25 cellular contexts compared by ENCODE assay signal in genomic region chr12:115584156-115584555, GRCh38.
DNase-seq lines count a peak whose midpoint lies in the region; ATAC-seq, FAIRE-seq and TF ChIP-seq lines count a peak whose summit lies in the region.
"Had no signal": no experiment of that assay in that cellular context is flagged by ENCODE, and none has a peak within 500 bp of the region (broad histone marks: within the 10 kb centered on the region; RNA-seq: fewer than 3 reads in every experiment).

No MANE protein-coding gene starts in this region.

- no peaks in the 10 kb centered on the region for H3K4me1 ChIP-seq in GM23338 (ENCODE audit: insufficient read depth)
- H3K4me1 ChIP-seq in foreskin keratinocyte, result no peaks in the 10 kb centered on the region
- H3K4me1 ChIP-seq: Caco-2 had no signal

- no peaks in the 10 kb centered on the region for H3K9me3 Mint-ChIP-seq in GM23338

- H3K27ac ChIP-seq in GM23338 (ENCODE audit: low read depth), result no peak overlapping the region
- no peak overlapping the region for H3K27ac ChIP-seq in foreskin keratinocyte
- H3K27ac ChIP-seq: C4-2B, GM23248 had no signal

- H2AFZ ChIP-seq in GM23338, result 0 out of 2 replicates have a peak overlapping the region, but pooled peaks have one; percentile 38
- H2AFZ ChIP-seq: GM23248 had no signal

- H3K27me3 ChIP-seq in GM23338 (ENCODE audit: insufficient read depth) (no peaks in the 10 kb centered on the region), foreskin keratinocyte (no peaks in the 10 kb centered on the region)
- H3K27me3 ChIP-seq: MG63 had no signal

- no peak overlapping the region for H3K4me3 Mint-ChIP-seq in GM23338
- H3K4me3 Mint-ChIP-seq: CD8-positive, alpha-beta T cell; H9 had no signal

- no peaks in the 10 kb centered on the region for H3F3A ChIP-seq in GM23338 (replicated peaks; ENCODE audit: low read depth)

- no peak overlapping the region for H3K4me2 ChIP-seq in GM23338

- no peak for TF ChIP-seq CTCF in GM23338 (conservative IDR thresholded peaks at IDR 0.05; ENCODE audit: low read depth in 2 of 2)
- TF ChIP-seq CTCF in foreskin keratinocyte (conservative IDR thresholded peaks at IDR 0.05), result no peak
- TF ChIP-seq CTCF in D721Med (IDR thresholded peaks at IDR 0.05; ENCODE audit: insufficient read depth, missing control alignments), result no peak

- no peak for FAIRE-seq in D721Med (lab: Jason Lieb, UNC)
- FAIRE-seq: HTR-8/SVneo, K562 had no signal

- ATAC-seq in GM23338 (no peak), foreskin keratinocyte (peak; percentile 84)
- ATAC-seq: CD8-positive, alpha-beta T cell; K562 had no signal

- H3K36me3 ChIP-seq in GM23338 (ENCODE audit: insufficient read depth), result no peaks in the 10 kb centered on the region
- H3K36me3 ChIP-seq: MG63 had no signal

- H4K20me1 ChIP-seq in GM23338 (replicated peaks; ENCODE audit: insufficient read depth), result no peaks in the 10 kb centered on the region

- no peaks in the 10 kb centered on the region for H3K79me2 ChIP-seq in GM23338 (replicated peaks; ENCODE audit: insufficient read depth)

- H3K36me3 Mint-ChIP-seq in GM23338 (ENCODE audit: low read depth), result no peaks in the 10 kb centered on the region
- H3K36me3 Mint-ChIP-seq: CD8-positive, alpha-beta T cell had no signal

- DNase-seq in DMS79 (lab: John Stamatoyannopoulos, UW) (peak; percentile 96), GM23338 (ENCODE audit: low spot score) (no peak), amniotic epithelial cell (ENCODE audit: low read depth) (peak; percentile 47), foreskin keratinocyte (peak; percentile 39 to 72), D721Med (ENCODE audit: insufficient read length, low spot score) (no peak), NOMO-1 treated with DMSO at 0.1 percent for 48 hours (lab: John Stamatoyannopoulos, UW; ENCODE audit: unreplicated experiment) (no peak)
- DNase-seq in stimulated activated CD4-positive, alpha-beta T cell treated with anti-CD3 and anti-CD28 coated beads, Interleukin-2, amount 100 ng/mL, for 24 hours, result no peak
- DNase-seq: Caco-2; CD8-positive, alpha-beta T cell; GM23248; H9; Kasumi-1; MG63; NCI-H1417 treated with DMSO at 0.1 percent for 48 hours; NCI-H1694 treated with DMSO at 0.1 percent for 48 hours; NCI-H2081; NCI-H2171 treated with DMSO at 0.1 percent for 48 hours; NCI-H524; NCI-H82; NK-92 treated with Interleukin-12 subunit alpha and Interleukin-12 subunit beta, amount 100 ng/mL, for 24 hours; RPMI8226; SHP77 treated with DMSO at 0.1 percent for 48 hours had no signal

- no peaks in the 10 kb centered on the region for H3K4me1 Mint-ChIP-seq in GM23338
- H3K4me1 Mint-ChIP-seq: H9 had no signal

- H3K9me2 ChIP-seq in GM23338 (ENCODE audit: insufficient read depth), result 0 out of 2 replicates have a peak, but pooled peaks cover 4% of the 10 kb centered on the region

- H3K27me3 Mint-ChIP-seq in GM23338 (ENCODE audit: insufficient read depth, low read depth, poor library complexity), result no peaks in the 10 kb centered on the region

- no peak overlapping the region for H3K4me3 ChIP-seq in GM23338
- H3K4me3 ChIP-seq: GM23248, K562, MG63 had no signal

- H3K27ac Mint-ChIP-seq in GM23338, result no peak overlapping the region
- H3K27ac Mint-ChIP-seq: CD8-positive, alpha-beta T cell; H9 had no signal

TF ChIP-seq in GM23338, 12 proteins besides CTCF, POLR2A, EP300 and RAD21:
- TF ChIP-seq ETS1 (IDR thresholded peaks at IDR 0.05) (no peak), CREB1 (CRISPR knock-in tag; IDR thresholded peaks at IDR 0.05; ENCODE audit: low read depth) (no peak), EZH2 (IDR thresholded peaks at IDR 0.05; ENCODE audit: low read depth, unreplicated experiment) (no peak), JUNB (IDR thresholded peaks at IDR 0.05; ENCODE audit: unreplicated experiment) (no peak), POLR2AphosphoS5 (IDR thresholded peaks at IDR 0.05; ENCODE audit: low read depth) (no peak), NANOG (IDR thresholded peaks at IDR 0.05; ENCODE audit: borderline replicate concordance) (no peak), ZNF331 (CRISPR knock-in tag; IDR thresholded peaks at IDR 0.05; ENCODE audit: low read depth) (no peak), STAT1 (IDR thresholded peaks at IDR 0.05; ENCODE audit: unreplicated experiment) (no peak)
TF ChIP-seq in GM23338: peak in this region for 0.

Comparison
In these comparisons a context has a peak if more than half of its experiments do, and no peak if none do; other contexts are left out.
1. DNase-seq: peak in DMS79 (single experiment), amniotic epithelial cell (single experiment) and foreskin keratinocyte (2 of 2); none in GM23338 (single experiment), stimulated activated CD4-positive, alpha-beta T cell treated with anti-CD3 and anti-CD28 coated beads, Interleukin-2, amount 100 ng/mL, for 24 hours (0 of 2), D721Med (single experiment) and NOMO-1 treated with DMSO at 0.1 percent for 48 hours (single experiment).